In the genomic region with DNA sequence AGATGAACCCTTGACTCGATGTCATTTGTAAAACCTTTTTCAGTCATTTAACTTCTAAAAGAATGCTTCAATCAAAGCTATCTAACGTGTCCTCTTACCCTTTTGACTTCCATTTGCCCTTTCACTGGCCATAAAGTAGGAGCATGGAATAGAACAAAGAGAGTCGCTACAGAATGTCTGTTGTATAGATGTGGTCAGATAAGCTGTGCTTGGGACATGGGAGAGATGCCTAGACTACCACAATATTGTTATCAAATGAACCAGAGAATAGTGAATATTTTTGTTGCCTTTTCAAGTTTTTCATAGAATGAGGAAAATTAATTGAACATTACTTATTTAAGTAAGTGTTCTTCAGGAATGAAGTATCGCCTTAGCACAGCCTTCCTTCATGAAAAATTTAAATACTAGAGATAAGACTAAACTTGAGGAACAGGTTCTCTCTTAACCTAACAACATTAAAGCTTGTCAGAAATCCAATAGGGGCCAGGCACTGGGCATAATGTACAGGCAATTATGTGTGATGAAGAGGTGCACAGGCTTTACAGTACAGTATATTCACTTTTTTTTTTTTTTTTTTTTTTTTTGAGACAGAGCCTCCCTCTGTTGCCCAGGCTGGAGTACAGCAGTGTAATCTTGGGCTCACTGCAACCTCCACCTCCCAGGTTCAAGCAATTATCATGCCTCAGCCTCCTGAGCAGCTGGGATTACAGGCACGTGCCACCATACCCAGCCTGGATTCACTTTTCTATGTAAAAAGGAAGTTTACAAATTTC, we compare ENCODE assay signal across 1 cellular context.
TF ChIP-seq lines count a peak whose summit lies in the region.

No MANE protein-coding gene starts in this region.

TF ChIP-seq in GM23338, 12 proteins besides CTCF, POLR2A, EP300 and RAD21 (continued from another document):
- no peak for TF ChIP-seq ZNF462 (CRISPR knock-in tag; IDR thresholded peaks at IDR 0.05)
- no peak for TF ChIP-seq EZH2 (IDR thresholded peaks at IDR 0.05; ENCODE audit: low read depth, unreplicated experiment)
- no peak for TF ChIP-seq ZNF331 (CRISPR knock-in tag; IDR thresholded peaks at IDR 0.05; ENCODE audit: low read depth)
- TF ChIP-seq STAT1 (IDR thresholded peaks at IDR 0.05; ENCODE audit: unreplicated experiment) = no peak
- no peak for TF ChIP-seq NANOG (IDR thresholded peaks at IDR 0.05; ENCODE audit: borderline replicate concordance)
